ENCODE assay signal across 29 cellular contexts in genomic region chr3:28792604-28793003, GRCh38.
"Had no signal": no experiment of that assay in that cellular context is flagged by ENCODE, and none has a peak within 500 bp of the region (broad histone marks: within the 10 kb centered on the region; RNA-seq: fewer than 3 reads in every experiment).

No MANE protein-coding gene starts in this region.

- H3K36me3 ChIP-seq: neutrophil, pancreas, right lobe of liver, sigmoid colon, stomach, thoracic aorta, thyroid gland, tibial nerve, upper lobe of left lung, vagina had no signal

- H3K27me3 Mint-ChIP-seq: natural killer cell treated with Interleukin-12 subunit alpha and Interleukin-12 subunit beta and Interleukin-15 and Interleukin-18, amount 100 ng/mL, for 72 hours; stimulated activated naive B cell treated with anti-CD40 and anti-IgM and Interleukin-4, amounts not matched to agents 10 μg/mL and 1 μg/mL and 100 μg/mL, for 72 hours; stimulated activated naive CD8-positive, alpha-beta T cell treated with anti-CD3 and anti-CD28 coated beads, Interleukin-15, Interleukin-2, amounts not matched to agents 100 ng/mL and 50 ng/mL, for 24 hours had no signal

- DNase-seq: naive thymus-derived CD8-positive, alpha-beta T cell; nephron progenitor cell; nucleus accumbens; pancreas; posterior cingulate gyrus; psoas muscle; right cardiac atrium; right lobe of liver; sigmoid colon; small intestine; stimulated activated CD4-positive, alpha-beta T cell treated with anti-CD3 and anti-CD28 coated beads, Interleukin-15, amount 100 ng/mL, for 24 hours; stimulated activated CD4-positive, alpha-beta T cell treated with anti-CD3 and anti-CD28 coated beads, Interleukin-2, amount 100 ng/mL, for 24 hours; stimulated activated CD4-positive, alpha-beta T cell treated with anti-CD3 and anti-CD28 coated beads, Interleukin-2, amount 100 ng/mL, for 48 hours; stimulated activated CD4-positive, alpha-beta T cell treated with anti-CD3 and anti-CD28 coated beads, Interleukin-4, amount 100 ng/mL, for 24 hours; stimulated activated naive B cell treated with anti-CD40 and anti-IgM and Interleukin-4, amounts not matched to agents 10 μg/mL and 1 μg/mL and 100 μg/mL, for 72 hours; stimulated activated naive CD4-positive, alpha-beta T cell treated with Interleukin-2 at 50 U/mL for 16 hours; stomach; thyroid gland; trophoblast cell; upper lobe of left lung had no signal

- H3K27me3 ChIP-seq: neutrophil, pancreas, right lobe of liver, sigmoid colon, stomach, thyroid gland, tibial nerve, upper lobe of left lung, vagina had no signal

- H3K9me3 Mint-ChIP-seq: nephron progenitor cell; neural crest cell; stimulated activated effector memory CD8-positive, alpha-beta T cell treated with anti-CD3 and anti-CD28 coated beads, Interleukin-12 subunit alpha, Interleukin-12 subunit beta, amount 100 ng/mL, for 72 hours; stimulated activated naive B cell treated with anti-CD40 and anti-IgM and Interleukin-4, amounts not matched to agents 10 μg/mL and 1 μg/mL and 100 μg/mL, for 72 hours; stimulated activated naive CD8-positive, alpha-beta T cell treated with anti-CD3 and anti-CD28 coated beads, Interleukin-15, Interleukin-2, amounts not matched to agents 100 ng/mL and 50 ng/mL, for 24 hours had no signal

- H3K4me1 Mint-ChIP-seq: naive thymus-derived CD8-positive, alpha-beta T cell; stimulated activated effector memory CD8-positive, alpha-beta T cell treated with anti-CD3 and anti-CD28 coated beads, Interleukin-12 subunit alpha, Interleukin-12 subunit beta, amount 100 ng/mL, for 72 hours; stimulated activated naive B cell treated with anti-CD40 and anti-IgM and Interleukin-4, amounts not matched to agents 10 μg/mL and 1 μg/mL and 100 μg/mL, for 72 hours had no signal

- H3K27ac Mint-ChIP-seq: naive thymus-derived CD8-positive, alpha-beta T cell; natural killer cell treated with Interleukin-12 subunit alpha and Interleukin-12 subunit beta and Interleukin-15 and Interleukin-18, amount 100 ng/mL, for 72 hours; progenitor cell of endocrine pancreas; stimulated activated effector memory CD8-positive, alpha-beta T cell treated with anti-CD3 and anti-CD28 coated beads, Interleukin-12 subunit alpha, Interleukin-12 subunit beta, amount 100 ng/mL, for 72 hours; stimulated activated naive B cell treated with anti-CD40 and anti-IgM and Interleukin-4, amounts not matched to agents 10 μg/mL and 1 μg/mL and 100 μg/mL, for 72 hours; stimulated activated naive CD8-positive, alpha-beta T cell treated with anti-CD3 and anti-CD28 coated beads, Interleukin-15, Interleukin-2, amounts not matched to agents 100 ng/mL and 50 ng/mL, for 24 hours had no signal

- H3K4me1 ChIP-seq: pancreas, psoas muscle, right lobe of liver, sigmoid colon, stomach, tibial nerve, upper lobe of left lung, vagina had no signal

- H3K36me3 Mint-ChIP-seq: naive thymus-derived CD8-positive, alpha-beta T cell; natural killer cell treated with Interleukin-12 subunit alpha and Interleukin-12 subunit beta and Interleukin-15 and Interleukin-18, amount 100 ng/mL, for 72 hours; stimulated activated effector memory CD8-positive, alpha-beta T cell treated with anti-CD3 and anti-CD28 coated beads, Interleukin-12 subunit alpha, Interleukin-12 subunit beta, amount 100 ng/mL, for 72 hours; stimulated activated naive B cell treated with anti-CD40 and anti-IgM and Interleukin-4, amounts not matched to agents 10 μg/mL and 1 μg/mL and 100 μg/mL, for 72 hours had no signal

- H3K27ac ChIP-seq: neutrophil, pancreas, right lobe of liver, sigmoid colon, stomach, thoracic aorta, thyroid gland, tibial nerve, upper lobe of left lung, vagina had no signal

- H3K9me3 ChIP-seq: neutrophil, pancreas, psoas muscle, right lobe of liver, sigmoid colon, stomach, thoracic aorta, thyroid gland, tibial nerve, upper lobe of left lung, vagina had no signal

- H3K4me3 Mint-ChIP-seq: naive thymus-derived CD8-positive, alpha-beta T cell; natural killer cell treated with Interleukin-12 subunit alpha and Interleukin-12 subunit beta and Interleukin-15 and Interleukin-18, amount 100 ng/mL, for 72 hours; nephron progenitor cell; stimulated activated effector memory CD8-positive, alpha-beta T cell treated with anti-CD3 and anti-CD28 coated beads, Interleukin-12 subunit alpha, Interleukin-12 subunit beta, amount 100 ng/mL, for 72 hours; stimulated activated naive B cell treated with anti-CD40 and anti-IgM and Interleukin-4, amounts not matched to agents 10 μg/mL and 1 μg/mL and 100 μg/mL, for 72 hours; stimulated activated naive CD8-positive, alpha-beta T cell treated with anti-CD3 and anti-CD28 coated beads, Interleukin-15, Interleukin-2, amounts not matched to agents 100 ng/mL and 50 ng/mL, for 24 hours had no signal

- H3K4me3 ChIP-seq: pancreas, psoas muscle, right lobe of liver, sigmoid colon, stomach, thoracic aorta, thyroid gland, tibial nerve, upper lobe of left lung, vagina had no signal
